Comparison of ENCODE assay signal across 27 cellular contexts in the genomic region with DNA sequence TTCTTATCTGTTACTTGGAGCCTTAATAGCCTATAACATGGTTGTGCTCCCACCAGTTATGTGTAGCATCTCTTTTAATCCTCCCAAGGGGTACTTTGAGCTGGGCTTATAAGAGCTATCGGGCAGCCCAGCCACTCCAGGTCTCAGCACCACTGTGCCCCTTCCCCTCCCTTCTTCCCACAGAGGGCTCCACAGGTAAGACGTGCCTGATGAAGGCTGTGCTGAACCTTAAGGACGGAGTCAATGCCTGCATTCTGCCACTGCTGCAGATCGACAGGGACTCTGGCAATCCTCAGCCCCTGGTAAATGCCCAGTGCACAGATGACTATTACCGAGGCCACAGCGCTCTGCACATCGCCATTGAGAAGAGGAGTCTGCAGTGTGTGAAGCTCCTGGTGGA. TPM values are rescaled to one million over a fixed set of nuclear protein-coding genes. Genes with fewer than 3 reads are reported as not detected.
DNase-seq lines count a peak whose midpoint lies in the region; ATAC-seq and TF ChIP-seq lines count a peak whose summit lies in the region.
"Had no signal": no experiment of that assay in that cellular context is flagged by ENCODE, and none has a peak within 500 bp of the region (broad histone marks: within the 10 kb centered on the region; RNA-seq: fewer than 3 reads in every experiment).

No MANE protein-coding gene starts in this region.

- H4K91ac ChIP-seq in mesenchymal stem cell (ENCODE audit: low read length), result peak overlapping the region; percentile 78

- no peak overlapping the region for H3K4me2 ChIP-seq in mesenchymal stem cell (ENCODE audit: low read length, poor library complexity, severe bottlenecking)

- CTCF ChIA-PET in WTC11 (lab: Charles Lee), result interaction anchor here (1.3 to 1.8 kb wide), 2 partner anchors 59 to 117 kb away, joined by 4 to 6 read pairs; no protein-coding TSS in a partner anchor

- H3K4me3 ChIP-seq in CD4-positive, CD25-positive, alpha-beta regulatory T cell (ENCODE audit: low read depth, low read length), result no peak overlapping the region
- H3K4me3 ChIP-seq in mesenchymal stem cell (ENCODE audit: insufficient read depth in 1 of 2, low read depth in 1 of 2, low read length in 2 of 2), result no peak overlapping the region
- H3K4me3 ChIP-seq: MG63, SJCRH30 had no signal

- TF ChIP-seq CTCF in WTC11 (IDR thresholded peaks at IDR 0.05), result no peak

- H3K36me3 ChIP-seq in CD4-positive, CD25-positive, alpha-beta regulatory T cell (ENCODE audit: control insufficient read depth, insufficient read depth, low read length), result peaks cover 75% of the 10 kb centered on the region
- H3K36me3 ChIP-seq in mesenchymal stem cell (ENCODE audit: control insufficient read depth in 1 of 2, insufficient read depth in 2 of 2, low read depth in 1 of 2, low read length in 2 of 2), result peaks cover 7 to 67% of the 10 kb centered on the region in 2 experiments
- H3K36me3 ChIP-seq: BE2C, MG63, SJCRH30 had no signal

- peaks cover 30% of the 10 kb centered on the region for H3K4me1 ChIP-seq in CD4-positive, CD25-positive, alpha-beta regulatory T cell (ENCODE audit: control insufficient read depth, insufficient read depth, low read length, poor library complexity, severe bottlenecking)
- peaks cover 38% of the 10 kb centered on the region for H3K4me1 ChIP-seq in mesenchymal stem cell (ENCODE audit: control insufficient read depth, insufficient read depth, low read depth, low read length)

- H3K36me3 Mint-ChIP-seq in activated T-cell treated with anti-CD3 and anti-CD28 coated beads, Interleukin-2, amount 50 U/mL, for 24 hours (ENCODE audit: low read depth), result peaks cover 80% of the 10 kb centered on the region
- peaks cover 18% of the 10 kb centered on the region for H3K36me3 Mint-ChIP-seq in activated T-cell treated with anti-CD3 and anti-CD28 coated beads, Interleukin-2, amount 50 U/mL, for 4 hours (ENCODE audit: insufficient read depth)
- peaks cover 45% of the 10 kb centered on the region for H3K36me3 Mint-ChIP-seq in CD4-positive, CD25-positive, alpha-beta regulatory T cell
- no peaks in the 10 kb centered on the region for H3K36me3 Mint-ChIP-seq in WTC11

- no peak overlapping the region for H2BK5ac ChIP-seq in mesenchymal stem cell (ENCODE audit: low read depth, low read length, poor library complexity, severe bottlenecking)

- H3K4me1 Mint-ChIP-seq in activated T-cell treated with anti-CD3 and anti-CD28 coated beads, Interleukin-2, amount 50 U/mL, for 24 hours (ENCODE audit: low read depth), result peaks cover 45% of the 10 kb centered on the region
- H3K4me1 Mint-ChIP-seq in activated T-cell treated with anti-CD3 and anti-CD28 coated beads, Interleukin-2, amount 50 U/mL, for 4 hours (ENCODE audit: low read depth), result peaks cover 38% of the 10 kb centered on the region
- H3K4me1 Mint-ChIP-seq in CD4-positive, CD25-positive, alpha-beta regulatory T cell, result peaks cover 7 to 47% (median 31%) of the 10 kb centered on the region in 4 donors
- H3K4me1 Mint-ChIP-seq in WTC11, result peaks cover 18% of the 10 kb centered on the region

- no peak overlapping the region for H3K27ac ChIP-seq in CD4-positive, CD25-positive, alpha-beta regulatory T cell (ENCODE audit: insufficient read depth, low read length, poor library complexity, severe bottlenecking)
- H3K27ac ChIP-seq in mesenchymal stem cell (ENCODE audit: low read length, poor library complexity, severe bottlenecking), result no peak overlapping the region
- H3K27ac ChIP-seq: SJCRH30 had no signal

- H3K79me1 ChIP-seq in mesenchymal stem cell (replicated peaks; ENCODE audit: low read length, poor library complexity, severe bottlenecking), result no peaks in the 10 kb centered on the region

- no peak overlapping the region for H3K4me3 Mint-ChIP-seq in activated T-cell treated with anti-CD3 and anti-CD28 coated beads, Interleukin-2, amount 50 U/mL, for 24 hours
- H3K4me3 Mint-ChIP-seq in activated T-cell treated with anti-CD3 and anti-CD28 coated beads, Interleukin-2, amount 50 U/mL, for 4 hours, result no peak overlapping the region
- no peak overlapping the region for H3K4me3 Mint-ChIP-seq in CD4-positive, CD25-positive, alpha-beta regulatory T cell
- H3K4me3 Mint-ChIP-seq in WTC11, result no peak overlapping the region
- H3K4me3 Mint-ChIP-seq: CD14-positive monocyte had no signal

- POLR2A ChIA-PET in WTC11 (lab: Charles Lee), result no interaction called here

- H3K27me3 Mint-ChIP-seq in activated T-cell treated with anti-CD3 and anti-CD28 coated beads, Interleukin-2, amount 50 U/mL, for 24 hours, result no peaks in the 10 kb centered on the region
- no peaks in the 10 kb centered on the region for H3K27me3 Mint-ChIP-seq in activated T-cell treated with anti-CD3 and anti-CD28 coated beads, Interleukin-2, amount 50 U/mL, for 4 hours (ENCODE audit: low read depth)
- no peaks in the 10 kb centered on the region for H3K27me3 Mint-ChIP-seq in CD4-positive, CD25-positive, alpha-beta regulatory T cell
- H3K27me3 Mint-ChIP-seq in WTC11 (ENCODE audit: low read depth), result no peaks in the 10 kb centered on the region; the same call in 1 of the 2 replicates

- no peak overlapping the region for H3K9ac ChIP-seq in mesenchymal stem cell (ENCODE audit: low read length)

- no peak overlapping the region for H2AFZ ChIP-seq in mesenchymal stem cell (ENCODE audit: low read depth, low read length)

- no peak overlapping the region for H2BK15ac ChIP-seq in mesenchymal stem cell (ENCODE audit: low read depth, poor library complexity, severe bottlenecking)

- H3K27me3 ChIP-seq in CD4-positive, CD25-positive, alpha-beta regulatory T cell (ENCODE audit: control insufficient read depth, insufficient read depth, low read length), result no peaks in the 10 kb centered on the region
- no peaks in the 10 kb centered on the region for H3K27me3 ChIP-seq in mesenchymal stem cell (ENCODE audit: control insufficient read depth in 1 of 2, insufficient read depth in 1 of 2, low read length in 2 of 2)
- H3K27me3 ChIP-seq: BE2C, MG63, SJCRH30 had no signal

- H3K4ac ChIP-seq in mesenchymal stem cell (ENCODE audit: low read depth in 1 of 2, low read length in 2 of 2), result peak overlapping the region; percentile 6 to 18

- peak overlapping the region in 1 of 2 experiments; percentile 46 for H3K18ac ChIP-seq in mesenchymal stem cell (ENCODE audit: low read depth in 1 of 2, low read length in 2 of 2)

- H3K27ac Mint-ChIP-seq in activated T-cell treated with anti-CD3 and anti-CD28 coated beads, Interleukin-2, amount 50 U/mL, for 24 hours, result peak overlapping the region; percentile 24
- peak overlapping the region in 2 of 3 donors; percentile 3 to 25 for H3K27ac Mint-ChIP-seq in CD4-positive, CD25-positive, alpha-beta regulatory T cell
- H3K27ac Mint-ChIP-seq in WTC11, result no peak overlapping the region
- H3K27ac Mint-ChIP-seq: CD14-positive monocyte had no signal

- H4K8ac ChIP-seq in mesenchymal stem cell (ENCODE audit: low read length), result peak overlapping the region; percentile 29

- no peak overlapping the region for H2BK120ac ChIP-seq in mesenchymal stem cell (ENCODE audit: low read depth, low read length)

- no peaks in the 10 kb centered on the region for H3K9me3 Mint-ChIP-seq in activated T-cell treated with anti-CD3 and anti-CD28 coated beads, Interleukin-2, amount 50 U/mL, for 24 hours
- no peaks in the 10 kb centered on the region for H3K9me3 Mint-ChIP-seq in activated T-cell treated with anti-CD3 and anti-CD28 coated beads, Interleukin-2, amount 50 U/mL, for 4 hours
- no peaks in the 10 kb centered on the region for H3K9me3 Mint-ChIP-seq in CD4-positive, CD25-positive, alpha-beta regulatory T cell
- no peaks in the 10 kb centered on the region for H3K9me3 Mint-ChIP-seq in WTC11
- H3K9me3 Mint-ChIP-seq: CD14-positive monocyte had no signal

- WGBS in mesenchymal stem cell, result 95% methylated on average over 7 of the region's 7 CpGs

- DNase-seq in activated T-cell treated with anti-CD3 and anti-CD28 coated beads, Interleukin-2, amount 50 U/mL, for 24 hours, result no peak
- no peak for DNase-seq in activated T-cell treated with anti-CD3 and anti-CD28 coated beads, Interleukin-2, amount 50 U/mL, for 4 hours
- DNase-seq in CD4-positive, CD25-positive, alpha-beta regulatory T cell, result no peak
- DNase-seq in WTC11 (ENCODE audit: low spot score) (no peak), mesenchymal stem cell (no peak), cerebellar cortex (ENCODE audit: low spot score) (no peak), mucosa of gallbladder (ENCODE audit: low spot score) (no peak)
- DNase-seq: 8988T; ACHN; BE2C; DMS153; DND-41; HCEC 1CT; IMR-90; KG1; MG63; NCI-H1105 treated with DMSO at 0.1 percent for 48 hours; NCI-H146; NCI-H2029 treated with DMSO at 0.1 percent for 48 hours; NCI-H446 treated with DMSO at 0.1 percent for 48 hours; NCI-H526; NCI-H82; NK-92 treated with Interleukin-12 subunit alpha and Interleukin-12 subunit beta, amount 100 ng/mL, for 24 hours; PC-3 had no signal

- peak overlapping the region in 1 of 2 experiments; percentile 92 for H2BK12ac ChIP-seq in mesenchymal stem cell (ENCODE audit: low read length in 2 of 2)

- peak overlapping the region in 1 of 2 experiments; percentile 11 for H3K14ac ChIP-seq in mesenchymal stem cell (ENCODE audit: low read length in 2 of 2)

- no peaks in the 10 kb centered on the region for H3K9me3 ChIP-seq in CD4-positive, CD25-positive, alpha-beta regulatory T cell (ENCODE audit: control insufficient read depth in 2 of 2, low read length in 2 of 2)
- no peaks in the 10 kb centered on the region for H3K9me3 ChIP-seq in mesenchymal stem cell (ENCODE audit: control insufficient read depth, low read length)
- H3K9me3 ChIP-seq: BE2C, MG63, SJCRH30 had no signal

- H2AK5ac ChIP-seq in mesenchymal stem cell (ENCODE audit: low read length, severe bottlenecking), result peak overlapping the region; percentile 49

- no peak for ATAC-seq in activated T-cell treated with anti-CD3 and anti-CD28 coated beads, Interleukin-2, amount 50 U/mL, for 4 hours
- no peak for ATAC-seq in CD4-positive, CD25-positive, alpha-beta regulatory T cell (ENCODE audit: low read depth in 2 of 2)
- ATAC-seq in WTC11 (peak; percentile 29; the same call in 1 of the 2 replicates), HG03280 (IDR thresholded peaks at IDR 0.05; ENCODE audit: unreplicated experiment) (no peak)
- ATAC-seq: PC-3 had no signal

- peak overlapping the region in 1 of 2 experiments; percentile 60 for H3K23ac ChIP-seq in mesenchymal stem cell (ENCODE audit: low read length in 2 of 2)

RNA-seq across cellular contexts. Expression of a gene that starts 7.0 kb away (rescaled TPM):
- total RNA-seq in activated T-cell treated with anti-CD3 and anti-CD28 coated beads, Interleukin-2, amount 50 U/mL, for 4 hours, result 10 to 100 TPM; 24.7 to 34.0 (median 31.0) TPM
- total RNA-seq in CD4-positive, CD25-positive, alpha-beta regulatory T cell, result 125 TPM
- polyA plus RNA-seq in CD4-positive, CD25-positive, alpha-beta regulatory T cell, result 100 to 1,000 TPM in 3 of 4 donors, 10 to 100 TPM in 1; 99.4 to 142 (median 120) TPM
- total RNA-seq in WTC11 (2021) (3.5 to 4.9 TPM (median 4.3 TPM) in 3 replicates), mucosa of gallbladder (31.0 TPM)
- polyA plus RNA-seq in mesenchymal stem cell (2013, experiment 1 of 2), result 116 TPM
- 113 TPM for polyA plus RNA-seq in mesenchymal stem cell (2013, experiment 2 of 2)

RNA-seq across cellular contexts. Expression of a gene that starts 41.5 kb away (rescaled TPM):
- total RNA-seq in activated T-cell treated with anti-CD3 and anti-CD28 coated beads, Interleukin-2, amount 50 U/mL, for 4 hours, result 1,000 to 10,000 TPM; 1,915 to 2,057 (median 1,991) TPM
- 953 TPM for total RNA-seq in CD4-positive, CD25-positive, alpha-beta regulatory T cell
- 1,000 to 10,000 TPM; 1,667 to 2,206 (median 1,950) TPM for polyA plus RNA-seq in CD4-positive, CD25-positive, alpha-beta regulatory T cell
- total RNA-seq in WTC11 (2021) (1,216 to 1,403 TPM (median 1,352 TPM) in 3 replicates), mucosa of gallbladder (2,437 TPM)
- polyA plus RNA-seq in mesenchymal stem cell (2013, experiment 1 of 2), result 2,793 TPM
- 2,890 TPM for polyA plus RNA-seq in mesenchymal stem cell (2013, experiment 2 of 2)
